1 cellular context compared by ENCODE assay signal in the genomic region with DNA sequence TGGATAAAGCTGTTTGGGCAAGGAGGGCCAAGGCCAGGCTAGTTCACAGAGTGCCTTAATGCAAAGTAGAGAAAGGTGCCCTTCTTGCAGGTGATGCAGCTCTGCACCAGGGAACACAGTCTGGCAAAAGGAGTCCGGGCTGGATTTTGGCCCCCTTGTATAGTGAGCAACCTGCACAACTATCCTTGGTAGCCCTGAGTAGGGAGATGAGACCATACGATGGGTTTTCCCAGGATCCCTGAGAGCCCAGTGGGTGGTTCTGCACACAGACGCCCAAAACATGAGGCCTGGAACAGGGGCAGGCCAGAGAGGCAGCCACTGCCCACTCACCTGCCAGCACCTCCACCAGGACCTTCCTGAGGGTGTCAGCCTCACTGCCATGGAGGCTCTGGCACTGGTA.
TF ChIP-seq lines count a peak whose summit lies in the region.

No MANE protein-coding gene starts in this region.

TF ChIP-seq in H1, 55 proteins besides CTCF, POLR2A, EP300 and RAD21:
- TF ChIP-seq GTF2F1 (IDR thresholded peaks at IDR 0.05; ENCODE audit: borderline replicate concordance, low read depth, low read length) (no peak), POU5F1 (IDR thresholded peaks at IDR 0.05; ENCODE audit: low read depth, low read length) (no peak)
TF ChIP-seq in H1: peak in this region for 0.
